In the genomic region with DNA sequence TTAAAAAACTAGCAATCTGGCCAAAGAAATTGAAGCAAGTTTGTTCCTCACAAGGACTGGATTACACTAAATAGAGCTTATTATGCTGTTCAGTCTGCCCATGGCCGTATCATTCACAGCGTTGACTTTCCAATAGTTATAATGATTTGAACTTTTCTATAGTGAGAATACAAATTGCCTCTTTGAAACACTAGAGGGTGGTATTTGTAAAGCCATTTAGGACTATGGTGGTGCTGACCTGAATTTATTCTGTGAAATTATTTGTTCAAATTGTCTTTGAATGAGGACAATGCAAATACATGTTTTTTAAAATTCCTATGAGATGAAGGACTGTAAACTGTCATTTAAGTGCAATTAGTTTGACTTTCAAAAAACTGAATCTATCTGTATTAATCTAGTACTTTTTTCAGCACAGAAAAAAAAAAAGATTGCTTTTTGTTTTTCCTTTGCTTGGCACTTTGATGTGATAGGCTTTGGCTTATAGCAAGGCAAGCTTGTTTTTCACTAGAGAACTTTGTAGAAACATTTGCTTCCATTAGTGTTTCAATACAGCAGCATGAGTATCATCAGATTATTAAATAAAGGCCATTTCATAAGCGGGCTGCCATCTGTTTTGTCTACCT, we compare ENCODE assay signal across 8 cellular contexts.
DNase-seq lines count a peak whose midpoint lies in the region; ATAC-seq, FAIRE-seq and TF ChIP-seq lines count a peak whose summit lies in the region.

No MANE protein-coding gene starts in this region.

- no peak overlapping the region for H3K4me3 ChIP-seq in A549

- H3K4me2 ChIP-seq in A549: no peak overlapping the region

- no peaks in the 10 kb centered on the region for H3K27me3 Mint-ChIP-seq in activated T-cell treated with anti-CD3 and anti-CD28 coated beads, Interleukin-2, amount 50 U/mL, for 4 hours (ENCODE audit: low read depth)

- no peak overlapping the region for H3K4me3 Mint-ChIP-seq in activated T-cell treated with anti-CD3 and anti-CD28 coated beads, Interleukin-2, amount 50 U/mL, for 4 hours

- H3K9me3 ChIP-seq in A549: no peaks in the 10 kb centered on the region

- TF ChIP-seq EP300 in A549 (IDR thresholded peaks at IDR 0.05): no peak

- ATAC-seq in A549 (peak in 1 of 2 experiments; percentile 84; a peak in 3 of 6 replicates), GM18519 (IDR thresholded peaks at IDR 0.05; ENCODE audit: low FRiP score, unreplicated experiment) (peak; percentile 66), SK-N-SH treated with all-trans-retinoic acid at 6 μM for 48 hours (peak; percentile 89), GM19035 (IDR thresholded peaks at IDR 0.05; ENCODE audit: unreplicated experiment) (no peak)
- ATAC-seq in activated T-cell treated with anti-CD3 and anti-CD28 coated beads, Interleukin-2, amount 50 U/mL, for 4 hours: no peak

- POLR2A ChIA-PET in A549 (lab: Yijun Ruan, JAX): no interaction called here

- no peak for TF ChIP-seq POLR2A in A549 (IDR thresholded peaks at IDR 0.05; ENCODE audit: low read length)

- peaks cover 5% of the 10 kb centered on the region for H3K9me3 Mint-ChIP-seq in activated T-cell treated with anti-CD3 and anti-CD28 coated beads, Interleukin-2, amount 50 U/mL, for 4 hours

- no peaks in the 10 kb centered on the region for H3K4me1 ChIP-seq in A549

- TF ChIP-seq RAD21 in A549 (conservative IDR thresholded peaks at IDR 0.05 in 1 of 2, IDR thresholded peaks at IDR 0.05 in 1 of 2): peak; percentile 69 to 70

- no peaks in the 10 kb centered on the region for H3K36me3 Mint-ChIP-seq in activated T-cell treated with anti-CD3 and anti-CD28 coated beads, Interleukin-2, amount 50 U/mL, for 4 hours (ENCODE audit: insufficient read depth)

- DNase-seq in A549 (ENCODE audit: low read depth in 1 of 2, low spot score in 1 of 2): peak; percentile 5 to 29
- DNase-seq in KG1 (lab: John Stamatoyannopoulos, UW): peak; percentile 6
- peak; percentile 66 for DNase-seq in inferior parietal cortex (ENCODE audit: extremely low spot score)
- DNase-seq in activated T-cell treated with anti-CD3 and anti-CD28 coated beads, Interleukin-2, amount 50 U/mL, for 4 hours: no peak
- no peak for DNase-seq in activated CD4-positive, alpha-beta T cell treated with anti-CD3 and anti-CD28 coated beads, Interleukin-2, amount 50 U/mL, for 1 hour

- H3K27ac ChIP-seq in A549: no peak overlapping the region

- FAIRE-seq in A549 (lab: Jason Lieb, UNC): no peak

- CTCF ChIA-PET in A549 (lab: Yijun Ruan, JAX): interaction anchor here (0.5 to 2.3 kb wide), 8 partner anchors 408 to 677 kb away, joined by 3 to 21 read pairs (median 3); a partner anchor contains a TSS

- no peaks in the 10 kb centered on the region for H3K4me1 Mint-ChIP-seq in activated T-cell treated with anti-CD3 and anti-CD28 coated beads, Interleukin-2, amount 50 U/mL, for 4 hours (ENCODE audit: low read depth)

- TF ChIP-seq CTCF in A549 (IDR thresholded peaks at IDR 0.05): peak; percentile 44

- 38% methylated on average over 3 of the region's 3 CpGs for WGBS in A549 (ENCODE audit: missing lambda C conversion rate)

TF ChIP-seq in A549, 52 proteins besides CTCF, POLR2A, EP300 and RAD21:
- TF ChIP-seq MYC (IDR thresholded peaks at IDR 0.05; ENCODE audit: borderline replicate concordance, low read length) (no peak), JUNB (IDR thresholded peaks at IDR 0.05) (no peak), SMC3 (IDR thresholded peaks at IDR 0.05) (peak; percentile 50)
- TF ChIP-seq, protein P1, sequence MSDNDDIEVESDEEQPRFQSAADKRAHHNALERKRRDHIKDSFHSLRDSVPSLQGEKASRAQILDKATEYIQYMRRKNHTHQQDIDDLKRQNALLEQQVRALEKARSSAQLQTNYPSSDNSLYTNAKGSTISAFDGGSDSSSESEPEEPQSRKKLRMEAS (IDR thresholded peaks at IDR 0.05): no peak
TF ChIP-seq in A549: peak in this region for 1.

TF ChIP-seq in SK-N-SH treated with all-trans-retinoic acid at 6 μM for 48 hours, 23 proteins besides CTCF, POLR2A, EP300 and RAD21:
- peak; percentile 52 for TF ChIP-seq ISL1 (CRISPR knock-in tag; IDR thresholded peaks at IDR 0.05)
- TF ChIP-seq, protein P2, sequence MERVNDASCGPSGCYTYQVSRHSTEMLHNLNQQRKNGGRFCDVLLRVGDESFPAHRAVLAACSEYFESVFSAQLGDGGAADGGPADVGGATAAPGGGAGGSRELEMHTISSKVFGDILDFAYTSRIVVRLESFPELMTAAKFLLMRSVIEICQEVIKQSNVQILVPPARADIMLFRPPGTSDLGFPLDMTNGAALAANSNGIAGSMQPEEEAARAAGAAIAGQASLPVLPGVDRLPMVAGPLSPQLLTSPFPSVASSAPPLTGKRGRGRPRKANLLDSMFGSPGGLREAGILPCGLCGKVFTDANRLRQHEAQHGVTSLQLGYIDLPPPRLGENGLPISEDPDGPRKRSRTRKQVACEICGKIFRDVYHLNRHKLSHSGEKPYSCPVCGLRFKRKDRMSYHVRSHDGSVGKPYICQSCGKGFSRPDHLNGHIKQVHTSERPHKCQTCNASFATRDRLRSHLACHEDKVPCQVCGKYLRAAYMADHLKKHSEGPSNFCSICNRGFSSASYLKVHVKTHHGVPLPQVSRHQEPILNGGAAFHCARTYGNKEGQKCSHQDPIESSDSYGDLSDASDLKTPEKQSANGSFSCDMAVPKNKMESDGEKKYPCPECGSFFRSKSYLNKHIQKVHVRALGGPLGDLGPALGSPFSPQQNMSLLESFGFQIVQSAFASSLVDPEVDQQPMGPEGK (CRISPR knock-in tag; IDR thresholded peaks at IDR 0.05; ENCODE audit: borderline replicate concordance): no peak

Comparison
In these comparisons a context has a peak if more than half of its experiments do, and no peak if none do; other contexts are left out.
1. ATAC-seq: peak in GM18519 (single experiment) and SK-N-SH treated with all-trans-retinoic acid at 6 μM for 48 hours (single experiment); none in activated T-cell treated with anti-CD3 and anti-CD28 coated beads, Interleukin-2, amount 50 U/mL, for 4 hours (0 of 2) and GM19035 (single experiment).
2. DNase-seq: peak in A549 (2 of 2), KG1 (single experiment) and inferior parietal cortex (single experiment); none in activated T-cell treated with anti-CD3 and anti-CD28 coated beads, Interleukin-2, amount 50 U/mL, for 4 hours (single experiment) and activated CD4-positive, alpha-beta T cell treated with anti-CD3 and anti-CD28 coated beads, Interleukin-2, amount 50 U/mL, for 1 hour (single experiment).